Comparison of ENCODE assay signal across 20 cellular contexts in genomic region chr5:75374394-75374814, GRCh38.
"Had no signal": no experiment of that assay in that cellular context is flagged by ENCODE, and none has a peak within 500 bp of the region (broad histone marks: within the 10 kb centered on the region; RNA-seq: fewer than 3 reads in every experiment).

No MANE protein-coding gene starts in this region.

- ATAC-seq: left colon; mucosa of descending colon; natural killer cell; pancreas; right cardiac atrium; stimulated activated naive B cell treated with anti-CD40 and anti-IgM and Interleukin-4, amounts not matched to agents 10 μg/mL and 1 μg/mL and 100 μg/mL, for 72 hours had no signal

- H3K27ac Mint-ChIP-seq: natural killer cell; progenitor cell of endocrine pancreas; stimulated activated naive B cell treated with anti-CD40 and anti-IgM and Interleukin-4, amounts not matched to agents 10 μg/mL and 1 μg/mL and 100 μg/mL, for 72 hours had no signal

- H3K4me3 Mint-ChIP-seq: natural killer cell; stimulated activated naive B cell treated with anti-CD40 and anti-IgM and Interleukin-4, amounts not matched to agents 10 μg/mL and 1 μg/mL and 100 μg/mL, for 72 hours had no signal

- H3K27ac ChIP-seq: colonic mucosa, hepatocyte, pancreas, stomach, thoracic aorta, transverse colon had no signal

- H3K4me1 ChIP-seq: colonic mucosa, pancreas, stomach, transverse colon had no signal

- H3K9me3 ChIP-seq: colonic mucosa, mucosa of descending colon, pancreas, stomach, thoracic aorta, transverse colon had no signal

- H3K4me3 ChIP-seq: colonic mucosa, hepatocyte, mucosa of descending colon, pancreas, stomach, thoracic aorta, transverse colon had no signal

- H3K36me3 Mint-ChIP-seq: natural killer cell had no signal

- H3K27me3 Mint-ChIP-seq: progenitor cell of endocrine pancreas; stimulated activated naive B cell treated with anti-CD40 and anti-IgM and Interleukin-4, amounts not matched to agents 10 μg/mL and 1 μg/mL and 100 μg/mL, for 72 hours had no signal

- H3K27me3 ChIP-seq: colonic mucosa, hepatocyte, pancreas, stomach, transverse colon had no signal

- H3K4me1 Mint-ChIP-seq: natural killer cell; stimulated activated naive B cell treated with anti-CD40 and anti-IgM and Interleukin-4, amounts not matched to agents 10 μg/mL and 1 μg/mL and 100 μg/mL, for 72 hours had no signal

- DNase-seq: colonic mucosa; dermis blood vessel endothelial cell; foreskin melanocyte; head of caudate nucleus; left colon; mammary epithelial cell; mucosa of descending colon; natural killer cell; occipital lobe; pancreas; right cardiac atrium; stimulated activated CD4-positive, alpha-beta T cell treated with anti-CD3 and anti-CD28 coated beads, Interleukin-2, amount 100 ng/mL, for 24 hours; stimulated activated CD4-positive, alpha-beta T cell treated with anti-CD3 and anti-CD28 coated beads, Interleukin-4, amount 100 ng/mL, for 4 hours; stimulated activated naive B cell treated with anti-CD40 and anti-IgM and Interleukin-4, amounts not matched to agents 10 μg/mL and 1 μg/mL and 100 μg/mL, for 72 hours; stomach; substantia nigra; transverse colon had no signal

- H3K9me3 Mint-ChIP-seq: natural killer cell; stimulated activated naive B cell treated with anti-CD40 and anti-IgM and Interleukin-4, amounts not matched to agents 10 μg/mL and 1 μg/mL and 100 μg/mL, for 72 hours had no signal
